1 cellular context compared by ENCODE assay signal in genomic region chr9:95807326-95807947, GRCh38.
TF ChIP-seq lines count a peak whose summit lies in the region.

No MANE protein-coding gene starts in this region.

TF ChIP-seq in HepG2, 621 proteins besides CTCF, POLR2A, EP300 and RAD21 (continued from another document and continues in another):
- TF ChIP-seq FOXP4 (CRISPR knock-in tag; IDR thresholded peaks at IDR 0.05) (0 out of 2 replicates have a peak, but pooled peaks have one; percentile 42), ARID5B (CRISPR knock-in tag; IDR thresholded peaks at IDR 0.05) (peak; percentile 78), ZNF275 (CRISPR knock-in tag; IDR thresholded peaks at IDR 0.05; ENCODE audit: borderline replicate concordance) (no peak), NR2F1 (CRISPR knock-in tag; IDR thresholded peaks at IDR 0.05) (peak; percentile 50 to 70; a peak in 3 of 4 replicates), ZNF609 (CRISPR knock-in tag; IDR thresholded peaks at IDR 0.05; ENCODE audit: borderline replicate concordance) (no peak), KDM1A (CRISPR knock-in tag; IDR thresholded peaks at IDR 0.05) (0 out of 2 replicates have a peak, but pooled peaks have one; percentile 15), TEAD3 (CRISPR knock-in tag; optimal IDR thresholded peaks at IDR 0.05; ENCODE audit: borderline replicate concordance) (peak; percentile 55), SOX13 (IDR thresholded peaks at IDR 0.05) (no peak), SOX13 (CRISPR knock-in tag; conservative IDR thresholded peaks at IDR 0.05 in 1 of 2, IDR thresholded peaks at IDR 0.05 in 1 of 2) (peak in 1 of 2 experiments; percentile 59; a peak in 2 of 4 replicates), NR2F2 (IDR thresholded peaks at IDR 0.05; ENCODE audit: borderline replicate concordance, low read depth) (peak; percentile 49; the same call in 1 of the 2 replicates), HMG20A (CRISPR knock-in tag; IDR thresholded peaks at IDR 0.05; ENCODE audit: borderline replicate concordance) (peak; percentile 65; the same call in 1 of the 2 replicates), ZMYM2 (CRISPR knock-in tag; IDR thresholded peaks at IDR 0.05) (peak; percentile 68; the same call in 1 of the 2 replicates), BCLAF1 (IDR thresholded peaks at IDR 0.05) (no peak), SPEN (CRISPR knock-in tag; IDR thresholded peaks at IDR 0.05; ENCODE audit: low read depth) (no peak), ZC3H4 (CRISPR knock-in tag; IDR thresholded peaks at IDR 0.05; ENCODE audit: borderline replicate concordance) (no peak), ZNF441 (CRISPR knock-in tag; IDR thresholded peaks at IDR 0.05; ENCODE audit: borderline replicate concordance) (no peak), ZBTB26 (CRISPR knock-in tag; IDR thresholded peaks at IDR 0.05; ENCODE audit: borderline replicate concordance) (peak; percentile 82; the same call in 1 of the 2 replicates), PPARG (CRISPR knock-in tag; conservative IDR thresholded peaks at IDR 0.05) (peak; percentile 45; the same call in 1 of the 2 replicates), ZNF670 (CRISPR knock-in tag; IDR thresholded peaks at IDR 0.05; ENCODE audit: borderline replicate concordance) (0 out of 2 replicates have a peak, but pooled peaks have one; percentile 53), ZNF598 (CRISPR knock-in tag; IDR thresholded peaks at IDR 0.05; ENCODE audit: borderline replicate concordance) (no peak), ZNF800 (CRISPR knock-in tag; IDR thresholded peaks at IDR 0.05) (0 out of 2 replicates have a peak, but pooled peaks have one; percentile 27), USF2 (IDR thresholded peaks at IDR 0.05; ENCODE audit: low read depth, low read length) (no peak), USF2 (CRISPR knock-in tag; IDR thresholded peaks at IDR 0.05; ENCODE audit: borderline replicate concordance) (no peak; the same call in 1 of the 2 replicates), HNRNPL (IDR thresholded peaks at IDR 0.05; ENCODE audit: low read depth, low read length) (no peak), MTA3 (CRISPR knock-in tag; IDR thresholded peaks at IDR 0.05) (no peak), POGZ (CRISPR knock-in tag; IDR thresholded peaks at IDR 0.05) (0 out of 2 replicates have a peak, but pooled peaks have one; percentile 51), RXRB (CRISPR knock-in tag; IDR thresholded peaks at IDR 0.05; ENCODE audit: borderline replicate concordance) (peak; percentile 94), NCOA2 (CRISPR knock-in tag; IDR thresholded peaks at IDR 0.05) (peak; percentile 30; the same call in 1 of the 2 replicates), HDAC2 (CRISPR knock-in tag; IDR thresholded peaks at IDR 0.05) (peak; percentile 50; the same call in 1 of the 2 replicates), ISL2 (CRISPR knock-in tag; IDR thresholded peaks at IDR 0.05) (no peak), KAT8 (CRISPR knock-in tag; IDR thresholded peaks at IDR 0.05) (0 out of 2 replicates have a peak, but pooled peaks have one; percentile 44)
- TF ChIP-seq, protein P1, sequence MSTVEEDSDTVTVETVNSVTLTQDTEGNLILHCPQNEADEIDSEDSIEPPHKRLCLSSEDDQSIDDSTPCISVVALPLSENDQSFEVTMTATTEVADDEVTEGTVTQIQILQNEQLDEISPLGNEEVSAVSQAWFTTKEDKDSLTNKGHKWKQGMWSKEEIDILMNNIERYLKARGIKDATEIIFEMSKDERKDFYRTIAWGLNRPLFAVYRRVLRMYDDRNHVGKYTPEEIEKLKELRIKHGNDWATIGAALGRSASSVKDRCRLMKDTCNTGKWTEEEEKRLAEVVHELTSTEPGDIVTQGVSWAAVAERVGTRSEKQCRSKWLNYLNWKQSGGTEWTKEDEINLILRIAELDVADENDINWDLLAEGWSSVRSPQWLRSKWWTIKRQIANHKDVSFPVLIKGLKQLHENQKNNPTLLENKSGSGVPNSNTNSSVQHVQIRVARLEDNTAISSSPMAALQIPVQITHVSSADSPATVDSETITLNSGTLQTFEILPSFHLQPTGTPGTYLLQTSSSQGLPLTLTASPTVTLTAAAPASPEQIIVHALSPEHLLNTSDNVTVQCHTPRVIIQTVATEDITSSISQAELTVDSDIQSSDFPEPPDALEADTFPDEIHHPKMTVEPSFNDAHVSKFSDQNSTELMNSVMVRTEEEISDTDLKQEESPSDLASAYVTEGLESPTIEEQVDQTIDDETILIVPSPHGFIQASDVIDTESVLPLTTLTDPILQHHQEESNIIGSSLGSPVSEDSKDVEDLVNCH (CRISPR knock-in tag; IDR thresholded peaks at IDR 0.05), result no peak
